ENCODE assay signal across 8 cellular contexts in genomic region chr2:19989681-19990415, GRCh38. TPM values are rescaled to one million over a fixed set of nuclear protein-coding genes. Genes with fewer than 3 reads are reported as not detected.
DNase-seq lines count a peak whose midpoint lies in the region; ATAC-seq and TF ChIP-seq lines count a peak whose summit lies in the region.

Gene WDR35 (minus strand): TSS chr2:19990105. CDS start chr2:19990015, 90 bp downstream.

- no peaks in the 10 kb centered on the region for H3K9me3 ChIP-seq in OCI-LY7 (ENCODE audit: low read length)
- no peaks in the 10 kb centered on the region for H3K9me3 ChIP-seq in esophagus muscularis mucosa
- no peaks in the 10 kb centered on the region for H3K9me3 ChIP-seq in muscle layer of colon (ENCODE audit: low read length)

- no peak for TF ChIP-seq EP300 in esophagus muscularis mucosa (IDR thresholded peaks at IDR 0.05)

- H3K36me3 ChIP-seq in OCI-LY7 (ENCODE audit: insufficient read depth, low read length) (no peaks in the 10 kb centered on the region), esophagus muscularis mucosa (peaks cover 0 to 5% (median 0%) of the 10 kb centered on the region in 4 donors), muscle layer of colon (ENCODE audit: insufficient read depth, low read length) (peaks cover 1% of the 10 kb centered on the region)

- WGBS in esophagus muscularis mucosa = under 1% methylated on average over 38 of the region's 69 CpGs

- H3K4me2 ChIP-seq in OCI-LY7 (ENCODE audit: low read length) = peak within 1 kb of the TSS; percentile 51; the same call in 1 of the 2 replicates

- no peak within 1 kb of the TSS for H3K4me3 ChIP-seq in OCI-LY7 (ENCODE audit: low read depth, low read length, poor library complexity, severe bottlenecking)
- peak within 1 kb of the TSS; percentile 67 to 84 (median 82) for H3K4me3 ChIP-seq in esophagus muscularis mucosa
- peak within 1 kb of the TSS; percentile 51 to 97 for H3K4me3 ChIP-seq in muscle layer of colon (ENCODE audit: low read depth in 1 of 2, low read length in 2 of 2)

- H3K4me1 ChIP-seq in OCI-LY7 (ENCODE audit: insufficient read depth, low read length, poor library complexity, severe bottlenecking) = no peaks in the 10 kb centered on the region
- H3K4me1 ChIP-seq in esophagus muscularis mucosa = peaks cover 15 to 22% (median 20%) of the 10 kb centered on the region in 4 donors
- peaks cover 8% of the 10 kb centered on the region for H3K4me1 ChIP-seq in muscle layer of colon (ENCODE audit: insufficient read depth, low read length)

- POLR2A ChIA-PET in OCI-LY7 (lab: Charles Lee) = interaction anchor here (0.5 to 0.9 kb wide), 3 partner anchors 17 to 1430 kb away, joined by 3 read pairs; partner anchors contain the start of gene RDH14

- DNase-seq in DMS153 (lab: John Stamatoyannopoulos, UW) (peak; percentile 72), HuH-7.5 (ENCODE audit: low spot score) (peak; percentile 86), OCI-LY7 (ENCODE audit: low spot score) (no peak), esophagus muscularis mucosa (ENCODE audit: extremely low spot score) (no peak)
- peak; percentile 93 for DNase-seq in activated T-cell treated with anti-CD3 and anti-CD28 coated beads, Interleukin-2, amount 50 U/mL, for 1 hour
- DNase-seq in stimulated activated CD8-positive, alpha-beta memory T cell treated with anti-CD3 and anti-CD28 coated beads, Interleukin-7, amount 100 ng/mL, for 1 hour (ENCODE audit: low read depth in 2 of 2) = peak; percentile 80 to 85

- no peaks in the 10 kb centered on the region for H4K20me1 ChIP-seq in OCI-LY7 (ENCODE audit: insufficient read depth, low read length)

- BruUV-seq in OCI-LY7 (replicated peaks; lab: Mats Ljungman, UMichigan) = no TSS peak

- H3K79me2 ChIP-seq in OCI-LY7 (ENCODE audit: insufficient read depth, low read depth, low read length) = no peaks in the 10 kb centered on the region

- H3K9ac ChIP-seq in muscle layer of colon (ENCODE audit: low read length) = peak within 1 kb of the TSS; percentile 15

- H3K27ac ChIP-seq in OCI-LY7 (ENCODE audit: low read depth, low read length, poor library complexity, severe bottlenecking) (no peak within 1 kb of the TSS), esophagus muscularis mucosa (replicated peaks in 1 of 4) (peak within 1 kb of the TSS; percentile 66 to 84 (median 74)), muscle layer of colon (ENCODE audit: low read depth, low read length) (peak within 1 kb of the TSS; percentile 77)

- no peaks in the 10 kb centered on the region for H3K9me2 ChIP-seq in OCI-LY7 (ENCODE audit: insufficient read depth, low read length)

- TF ChIP-seq POLR2A in esophagus muscularis mucosa (IDR thresholded peaks at IDR 0.05; ENCODE audit: low read depth) = no peak

- CTCF ChIA-PET in OCI-LY7 (lab: Charles Lee; ENCODE audit: unreplicated experiment) = no interaction called here

- H3K27me3 ChIP-seq in esophagus muscularis mucosa (no peaks in the 10 kb centered on the region), muscle layer of colon (ENCODE audit: control insufficient read depth in 1 of 2, insufficient read depth in 2 of 2, low read length in 2 of 2) (no peaks in the 10 kb centered on the region)

- intact Hi-C loops in OCI-LY7 (cut with micrococcal nuclease; ENCODE audit: unreplicated experiment) (no loop called here), esophagus muscularis mucosa (cut with DNase I) (no loop called here)

- ATAC-seq in GM21529 (IDR thresholded peaks at IDR 0.05; ENCODE audit: unreplicated experiment) = peak; percentile 89

- no peak within 1 kb of the TSS for H2AFZ ChIP-seq in OCI-LY7 (ENCODE audit: low read length)

- TF ChIP-seq CTCF in OCI-LY7 (conservative IDR thresholded peaks at IDR 0.05; ENCODE audit: low read length) (no peak), esophagus muscularis mucosa (IDR thresholded peaks at IDR 0.05) (peak in 1 of 3 experiments; percentile 18)

RNA-seq across cellular contexts. Expression of gene WDR35, which starts in this region (rescaled TPM):
- 0.05 and 0.06 TPM in 2 replicates for total RNA-seq in OCI-LY7 (2014; rRNA removed; shearing (Covaris generic))
- 1.5 and 2.2 TPM in 2 replicates for total RNA-seq in OCI-LY7 (2022)
- 10 to 100 TPM in 3 of 4 donors, 1 to 10 TPM in 1; 9.4 to 15.0 (median 12.3) TPM for total RNA-seq in esophagus muscularis mucosa

Comparison
In these comparisons a context has a peak if more than half of its experiments do, and no peak if none do; other contexts are left out.
1. DNase-seq: peak in DMS153 (single experiment), HuH-7.5 (single experiment), activated T-cell treated with anti-CD3 and anti-CD28 coated beads, Interleukin-2, amount 50 U/mL, for 1 hour (single experiment) and stimulated activated CD8-positive, alpha-beta memory T cell treated with anti-CD3 and anti-CD28 coated beads, Interleukin-7, amount 100 ng/mL, for 1 hour (2 of 2); none in OCI-LY7 (single experiment) and esophagus muscularis mucosa (single experiment).